In genomic region chr7:36653671-36654355, GRCh38 we compare ENCODE assay signal across 1 cellular context.
TF ChIP-seq lines count a peak whose summit lies in the region.

No MANE protein-coding gene starts in this region.

TF ChIP-seq in A549, 52 proteins besides CTCF, POLR2A, EP300 and RAD21 (continued from another document):
- no peak for TF ChIP-seq PBX3 (IDR thresholded peaks at IDR 0.05)
- no peak for TF ChIP-seq MAX (IDR thresholded peaks at IDR 0.05)
- no peak for TF ChIP-seq ATOH8 (CRISPR knock-in tag; IDR thresholded peaks at IDR 0.05; ENCODE audit: low read depth)
- no peak for TF ChIP-seq ZC3H11A (IDR thresholded peaks at IDR 0.05)
- TF ChIP-seq HOXB13 (CRISPR knock-in tag; IDR thresholded peaks at IDR 0.05; ENCODE audit: low read depth) = no peak
- TF ChIP-seq ESRRA (IDR thresholded peaks at IDR 0.05; ENCODE audit: borderline replicate concordance, low read length) = no peak
- TF ChIP-seq CBX2 (IDR thresholded peaks at IDR 0.05; ENCODE audit: borderline replicate concordance, low read depth) = no peak
